8 cellular contexts compared by ENCODE assay signal in genomic region chr6:692356-692851, GRCh38. TPM values are rescaled to one million over a fixed set of nuclear protein-coding genes. Genes with fewer than 3 reads are reported as not detected.
A peak's percentile ranks its signal among the peaks of the same experiment; 100 is the strongest.
DNase-seq lines count a peak whose midpoint lies in the region; ATAC-seq and TF ChIP-seq lines count a peak whose summit lies in the region.

No MANE protein-coding gene starts in this region.

- H3K27me3 Mint-ChIP-seq in activated T-cell treated with anti-CD3 and anti-CD28 coated beads, Interleukin-2, amount 50 U/mL, for 4 hours (ENCODE audit: low read depth): no peaks in the 10 kb centered on the region
- H3K27me3 Mint-ChIP-seq in neural crest cell (ENCODE audit: low read depth): no peaks in the 10 kb centered on the region

- POLR2A ChIA-PET in OCI-LY7 (lab: Charles Lee): interaction anchor here (0.6 to 2.2 kb wide), 5 partner anchors 9 to 1837 kb away, joined by 3 to 10 read pairs (median 7); no protein-coding TSS in a partner anchor

- H2AFZ ChIP-seq in OCI-LY7 (ENCODE audit: low read length) (peak overlapping the region; percentile 84), fibroblast of lung (ENCODE audit: low read length) (peak overlapping the region; percentile 63)

- H3K4me2 ChIP-seq in OCI-LY7 (ENCODE audit: low read length) (peak overlapping the region; percentile 80), fibroblast of lung (ENCODE audit: extremely low read depth, insufficient read depth, low read length) (peak overlapping the region; percentile 90)

- DNase-seq in AG10803 (ENCODE audit: low read depth) (peak; percentile 29), GM19238 (ENCODE audit: insufficient read length, low spot score) (peak; percentile 63), OCI-LY7 (ENCODE audit: low spot score) (peak; percentile 76), fibroblast of lung (ENCODE audit: low read depth in 2 of 2) (peak in 1 of 2 donors; percentile 47), neural crest cell (ENCODE audit: low read depth, low spot score) (peak; percentile 4)
- peak; percentile 74 for DNase-seq in activated T-cell treated with anti-CD3 and anti-CD28 coated beads, Interleukin-2, amount 50 U/mL, for 4 hours
- peak; percentile 76 for DNase-seq in stimulated activated naive CD8-positive, alpha-beta T cell treated with anti-CD3 and anti-CD28 coated beads, Interleukin-15, Interleukin-2, amounts not matched to agents 100 U/mL and 50 U/mL, for 24 hours

- no peaks in the 10 kb centered on the region for H3K9me3 Mint-ChIP-seq in activated T-cell treated with anti-CD3 and anti-CD28 coated beads, Interleukin-2, amount 50 U/mL, for 4 hours
- no peaks in the 10 kb centered on the region for H3K9me3 Mint-ChIP-seq in neural crest cell

- no peaks in the 10 kb centered on the region for H3K9me2 ChIP-seq in OCI-LY7 (ENCODE audit: insufficient read depth, low read length)

- H3K4me3 ChIP-seq in AG10803 (ENCODE audit: low read length) (peak overlapping the region; percentile 90), OCI-LY7 (ENCODE audit: low read depth, low read length, poor library complexity, severe bottlenecking) (peak overlapping the region; percentile 78), fibroblast of lung (replicated peaks in 1 of 4; ENCODE audit: control extremely low read depth in 1 of 4, insufficient read depth in 1 of 4, low read depth in 3 of 4, low read length in 4 of 4) (peak overlapping the region; percentile 86 to 92 (median 88))

- H3K27me3 ChIP-seq in fibroblast of lung (ENCODE audit: control insufficient read depth, insufficient read depth, low read length): no peaks in the 10 kb centered on the region

- ATAC-seq in HG03280 (IDR thresholded peaks at IDR 0.05; ENCODE audit: unreplicated experiment): peak; percentile 60
- peak; percentile 88 to 92 for ATAC-seq in activated T-cell treated with anti-CD3 and anti-CD28 coated beads, Interleukin-2, amount 50 U/mL, for 4 hours
- ATAC-seq in stimulated activated naive CD8-positive, alpha-beta T cell treated with anti-CD3 and anti-CD28 coated beads, Interleukin-15, Interleukin-2, amounts not matched to agents 100 U/mL and 50 U/mL, for 24 hours: peak; percentile 88

- peak overlapping the region; percentile 30 for H3K27ac Mint-ChIP-seq in neural crest cell (ENCODE audit: unreplicated experiment)

- CTCF ChIA-PET in OCI-LY7 (lab: Charles Lee; ENCODE audit: unreplicated experiment): no interaction called here

- H3K9ac ChIP-seq in fibroblast of lung (ENCODE audit: insufficient read depth, low read length): peak overlapping the region; percentile 58

- H3K4me1 ChIP-seq in OCI-LY7 (ENCODE audit: insufficient read depth, low read length, poor library complexity, severe bottlenecking): peaks cover 12% of the 10 kb centered on the region
- no peaks in the 10 kb centered on the region for H3K4me1 ChIP-seq in fibroblast of lung (ENCODE audit: control insufficient read depth, extremely low read depth, insufficient read depth, low read length)

- H3K9me3 ChIP-seq in OCI-LY7 (ENCODE audit: low read length) (no peaks in the 10 kb centered on the region), fibroblast of lung (ENCODE audit: control insufficient read depth, insufficient read depth, low read depth, low read length) (no peaks in the 10 kb centered on the region)

- H3K36me3 ChIP-seq in OCI-LY7 (ENCODE audit: insufficient read depth, low read length) (peaks cover 21% of the 10 kb centered on the region; the same call in 1 of the 2 replicates), fibroblast of lung (ENCODE audit: control insufficient read depth, insufficient read depth, low read length) (no peaks in the 10 kb centered on the region)

- intact Hi-C loops in OCI-LY7 (cut with micrococcal nuclease; ENCODE audit: unreplicated experiment): no loop called here

- no TSS peak for BruUV-seq in OCI-LY7 (replicated peaks; lab: Mats Ljungman, UMichigan)

- H3K4me1 Mint-ChIP-seq in activated T-cell treated with anti-CD3 and anti-CD28 coated beads, Interleukin-2, amount 50 U/mL, for 4 hours (ENCODE audit: low read depth): peaks cover 39% of the 10 kb centered on the region
- peaks cover 21% of the 10 kb centered on the region for H3K4me1 Mint-ChIP-seq in neural crest cell

- TF ChIP-seq CTCF in AG10803 (conservative IDR thresholded peaks at IDR 0.05; ENCODE audit: low read length) (no peak), OCI-LY7 (conservative IDR thresholded peaks at IDR 0.05; ENCODE audit: low read length) (no peak), fibroblast of lung (conservative IDR thresholded peaks at IDR 0.05 in 1 of 2, IDR thresholded peaks at IDR 0.05 in 1 of 2; ENCODE audit: low read depth in 1 of 2, low read length in 2 of 2) (no peak), neural crest cell (conservative IDR thresholded peaks at IDR 0.05) (no peak)

- peaks cover 3% of the 10 kb centered on the region; the same call in 1 of the 2 replicates for H4K20me1 ChIP-seq in OCI-LY7 (ENCODE audit: insufficient read depth, low read length)
- no peaks in the 10 kb centered on the region for H4K20me1 ChIP-seq in fibroblast of lung (ENCODE audit: control insufficient read depth, extremely low read depth, insufficient read depth, low read length)

- peaks cover 20% of the 10 kb centered on the region for H3K79me2 ChIP-seq in OCI-LY7 (ENCODE audit: insufficient read depth, low read depth, low read length)
- H3K79me2 ChIP-seq in fibroblast of lung (ENCODE audit: control insufficient read depth, insufficient read depth, low read length): peaks cover 35% of the 10 kb centered on the region

- peak overlapping the region; percentile 93 for H3K4me3 Mint-ChIP-seq in activated T-cell treated with anti-CD3 and anti-CD28 coated beads, Interleukin-2, amount 50 U/mL, for 4 hours
- peak overlapping the region; percentile 96 for H3K4me3 Mint-ChIP-seq in neural crest cell

- H3K27ac ChIP-seq in OCI-LY7 (ENCODE audit: low read depth, low read length, poor library complexity, severe bottlenecking): peak overlapping the region; percentile 42
- peak overlapping the region; percentile 49 for H3K27ac ChIP-seq in fibroblast of lung (ENCODE audit: insufficient read depth, low read length)

- peaks cover 2% of the 10 kb centered on the region for H3K36me3 Mint-ChIP-seq in activated T-cell treated with anti-CD3 and anti-CD28 coated beads, Interleukin-2, amount 50 U/mL, for 4 hours (ENCODE audit: insufficient read depth)
- peaks cover 2% of the 10 kb centered on the region for H3K36me3 Mint-ChIP-seq in neural crest cell (ENCODE audit: low read depth)

RNA-seq across cellular contexts. Expression of gene EXOC2, which starts 0.5 kb away (rescaled TPM):
- total RNA-seq in OCI-LY7 (2014; rRNA removed; shearing (Covaris generic)): 16.5 and 22.5 TPM in 2 replicates
- total RNA-seq in OCI-LY7 (2022) (24.8 and 26.4 TPM in 2 replicates), fibroblast of lung (41.6 and 42.3 TPM in 2 replicates), neural crest cell (22.6 and 24.9 TPM in 2 replicates)
- 10 to 100 TPM; 29.8 to 31.3 (median 30.0) TPM for total RNA-seq in activated T-cell treated with anti-CD3 and anti-CD28 coated beads, Interleukin-2, amount 50 U/mL, for 4 hours
- polyA plus RNA-seq in fibroblast of lung: 19.7 and 22.4 TPM in 2 replicates
- polyA plus RNA-seq in fibroblast of lung (2012): 14.4 and 19.0 TPM in 2 replicates
- polyA minus RNA-seq in fibroblast of lung (ENCODE audit: low replicate concordance): 17.1 and 20.3 TPM in 2 replicates

RNA-seq across cellular contexts. Expression of gene HUS1B, which starts 35.5 kb away (rescaled TPM):
- 3.1 and 3.8 TPM in 2 replicates for total RNA-seq in OCI-LY7 (2014; rRNA removed; shearing (Covaris generic))
- total RNA-seq in OCI-LY7 (2022): 1.6 and 1.7 TPM in 2 replicates
- total RNA-seq in activated T-cell treated with anti-CD3 and anti-CD28 coated beads, Interleukin-2, amount 50 U/mL, for 4 hours: 1 to 10 TPM; 1.8 to 2.5 (median 2.2) TPM
- total RNA-seq in fibroblast of lung: 0.77 and 1.2 TPM in 2 replicates
- 0.08 and 0.11 TPM in 2 replicates for polyA plus RNA-seq in fibroblast of lung
- polyA plus RNA-seq in fibroblast of lung (2012): 0.22 and 0.44 TPM in 2 replicates
- polyA minus RNA-seq in fibroblast of lung (ENCODE audit: low replicate concordance): not detected in 2 replicates
- 0.40 and 0.59 TPM in 2 replicates for total RNA-seq in neural crest cell
